22 cellular contexts compared by ENCODE assay signal in the genomic region with DNA sequence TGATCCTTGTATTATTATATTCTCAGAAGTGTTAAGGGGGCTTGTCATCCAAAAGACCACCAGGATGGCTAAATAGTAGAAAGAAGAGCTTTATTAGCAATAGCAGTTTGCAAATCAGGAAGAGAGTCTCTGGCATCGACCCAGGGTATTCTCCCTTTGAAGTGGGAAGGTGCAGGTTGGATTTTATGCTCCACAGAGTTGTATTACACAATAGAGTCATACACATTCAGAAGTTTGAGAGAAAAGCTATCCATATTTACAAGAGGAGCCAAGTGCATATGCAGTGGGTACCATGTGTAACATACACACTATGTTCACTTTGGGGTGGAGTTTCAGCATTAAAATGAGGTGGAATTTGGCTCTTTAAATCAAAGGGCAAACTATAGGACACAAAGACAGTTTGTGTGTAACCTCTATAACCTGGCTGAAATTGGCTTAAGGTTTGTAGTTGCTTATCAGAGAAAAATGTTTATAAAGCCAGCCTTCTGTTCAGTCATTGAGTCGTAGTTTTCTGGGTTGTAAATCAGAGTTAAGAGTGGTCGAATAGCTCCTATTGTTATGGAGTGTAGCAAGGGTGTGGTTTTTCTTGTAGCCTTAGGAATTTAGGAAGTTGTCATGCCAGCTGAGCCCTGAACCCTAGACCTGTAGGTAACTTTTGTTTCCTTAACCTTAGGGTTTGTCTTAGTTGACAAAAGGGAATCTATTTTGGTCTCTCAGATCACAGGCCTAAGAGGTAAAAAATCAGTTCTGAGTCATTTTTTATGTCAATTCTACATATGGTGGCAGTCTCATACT.
DNase-seq lines count a peak whose midpoint lies in the region; ATAC-seq, FAIRE-seq and TF ChIP-seq lines count a peak whose summit lies in the region.
"Had no signal": no experiment of that assay in that cellular context is flagged by ENCODE, and none has a peak within 500 bp of the region (broad histone marks: within the 10 kb centered on the region; RNA-seq: fewer than 3 reads in every experiment).

No MANE protein-coding gene starts in this region.

- DNase-seq in left ventricle myocardium inferior, result no peak
- no peak for DNase-seq in Right ventricle myocardium superior
- peak; percentile 13 for DNase-seq in bronchial epithelial cell (ENCODE audit: low read depth)
- no peak for DNase-seq in keratinocyte (ENCODE audit: low read depth, low spot score)
- DNase-seq in activated CD4-positive, alpha-beta T cell treated with anti-CD3 and anti-CD28 coated beads, Interleukin-2, amount 10 ng/mL, durations not matched to agents 7 days and 5 days, result no peak
- DNase-seq in NCI-H1092 treated with DMSO at 0.1 percent for 48 hours (lab: John Stamatoyannopoulos, UW), result no peak
- DNase-seq: activated CD4-positive, alpha-beta T cell treated with anti-CD3 and anti-CD28 coated beads, Interleukin-2, amount 50 U/mL, for 48 hours; activated gamma-delta T cell treated with Interleukin-2 at 50 U/mL for 16 hours; Calu3; caudate nucleus; Karpas-422; NCI-H1417; psoas muscle; SHP77 treated with DMSO at 0.1 percent for 48 hours; upper lobe of right lung had no signal

- H3K9me1 ChIP-seq in keratinocyte (ENCODE audit: control insufficient read depth, extremely low read depth, insufficient read depth, low read length), result no peaks in the 10 kb centered on the region

- H2AFZ ChIP-seq in keratinocyte (ENCODE audit: control insufficient read depth, low read length), result no peak overlapping the region

- no peaks in the 10 kb centered on the region for H3K9me3 ChIP-seq in left ventricle myocardium inferior (replicated peaks)
- no peaks in the 10 kb centered on the region for H3K9me3 ChIP-seq in keratinocyte (ENCODE audit: control insufficient read depth, low read depth, low read length)
- H3K9me3 ChIP-seq: BLaER1, psoas muscle, upper lobe of right lung had no signal

- POLR2A ChIA-PET in activated CD4-positive, alpha-beta T cell treated with anti-CD3 and anti-CD28 coated beads, Interleukin-2, amount 10 ng/mL, durations not matched to agents 7 days and 5 days (lab: Charles Lee), result no interaction called here

- peak overlapping the region; percentile 31 for H3K27ac ChIP-seq in left ventricle myocardium inferior (replicated peaks)
- no peak overlapping the region for H3K27ac ChIP-seq in keratinocyte (ENCODE audit: control insufficient read depth, insufficient read depth, low read length)
- H3K27ac ChIP-seq: BLaER1, psoas muscle, skin epidermis, upper lobe of right lung had no signal

- TF ChIP-seq CTCF in left ventricle myocardium inferior (IDR thresholded peaks at IDR 0.05; ENCODE audit: borderline replicate concordance), result no peak
- TF ChIP-seq CTCF in bronchial epithelial cell (IDR thresholded peaks at IDR 0.05; ENCODE audit: insufficient read depth, low read length, severe bottlenecking), result no peak
- TF ChIP-seq CTCF in keratinocyte (optimal IDR thresholded peaks at IDR 0.05 in 1 of 3, IDR thresholded peaks at IDR 0.05 in 1 of 3, conservative IDR thresholded peaks at IDR 0.05 in 1 of 3; ENCODE audit: extremely low read depth in 1 of 3, insufficient read depth in 2 of 3, low read length in 3 of 3), result no peak

- ATAC-seq in Right ventricle myocardium superior (ENCODE audit: poor library complexity) (no peak), HG03354 (IDR thresholded peaks at IDR 0.05; ENCODE audit: poor library complexity, severe bottlenecking, unreplicated experiment) (no peak), HG02981 (IDR thresholded peaks at IDR 0.05; ENCODE audit: unreplicated experiment) (no peak)
- ATAC-seq: psoas muscle, upper lobe of right lung had no signal

- H3K27ac Mint-ChIP-seq in activated CD4-positive, alpha-beta T cell treated with anti-CD3 and anti-CD28 coated beads, Interleukin-2, amount 10 ng/mL, durations not matched to agents 7 days and 5 days, result no peak overlapping the region
- H3K27ac Mint-ChIP-seq: T-helper 1 cell treated with Interleukin-12 subunit alpha and Interleukin-12 subunit beta and Interleukin-4 antibody, amounts not matched to agents 30 μg/mL and 1 μg/mL, for 36 hours had no signal

- peaks cover 1% of the 10 kb centered on the region for H3K27me3 Mint-ChIP-seq in activated CD4-positive, alpha-beta T cell treated with anti-CD3 and anti-CD28 coated beads, Interleukin-2, amount 10 ng/mL, durations not matched to agents 7 days and 5 days

- no peaks in the 10 kb centered on the region for H3K4me1 ChIP-seq in left ventricle myocardium inferior
- peaks cover 8% of the 10 kb centered on the region for H3K4me1 ChIP-seq in keratinocyte (ENCODE audit: control insufficient read depth, extremely low read depth, insufficient read depth, low read length)
- H3K4me1 ChIP-seq: psoas muscle, upper lobe of right lung had no signal

- H3K27me3 ChIP-seq in left ventricle myocardium inferior (ENCODE audit: low read depth) (no peaks in the 10 kb centered on the region), bronchial epithelial cell (ENCODE audit: control insufficient read depth, insufficient read depth, low read length) (no peaks in the 10 kb centered on the region), keratinocyte (ENCODE audit: control insufficient read depth, extremely low read depth, insufficient read depth, low read length) (no peaks in the 10 kb centered on the region)
- H3K27me3 ChIP-seq: BLaER1, upper lobe of right lung had no signal

- FAIRE-seq in bronchial epithelial cell (lab: Jason Lieb, UNC) (no peak), keratinocyte (lab: Jason Lieb, UNC) (peak; percentile 66)
- FAIRE-seq: A204.1, islet of Langerhans had no signal

- no peak overlapping the region for H3K9ac ChIP-seq in keratinocyte (ENCODE audit: control insufficient read depth, extremely low read depth, insufficient read depth, low read length)
- H3K9ac ChIP-seq: BLaER1 had no signal

- H3K4me3 ChIP-seq in left ventricle myocardium inferior (no peak overlapping the region), bronchial epithelial cell (ENCODE audit: low read depth, low read length) (no peak overlapping the region), keratinocyte (ENCODE audit: control insufficient read depth in 2 of 3, extremely low read depth in 1 of 3, insufficient read depth in 2 of 3, low read depth in 1 of 3, low read length in 3 of 3) (no peak overlapping the region)
- H3K4me3 ChIP-seq: BLaER1, psoas muscle, skin epidermis, upper lobe of right lung had no signal

- H4K20me1 ChIP-seq in keratinocyte (ENCODE audit: control insufficient read depth, extremely low read depth, insufficient read depth, low read length), result no peaks in the 10 kb centered on the region
- H4K20me1 ChIP-seq: BLaER1 had no signal

- intact Hi-C loops in left ventricle myocardium inferior (cut with micrococcal nuclease), result no loop called here
- intact Hi-C loops in Right ventricle myocardium superior (cut with DNase I), result no loop called here

- H3K79me2 ChIP-seq in keratinocyte (ENCODE audit: control insufficient read depth, insufficient read depth, low read length), result no peaks in the 10 kb centered on the region

- no peaks in the 10 kb centered on the region for H3K9me3 Mint-ChIP-seq in activated CD4-positive, alpha-beta T cell treated with anti-CD3 and anti-CD28 coated beads, Interleukin-2, amount 10 ng/mL, durations not matched to agents 7 days and 5 days
- H3K9me3 Mint-ChIP-seq: T-helper 1 cell treated with Interleukin-12 subunit alpha and Interleukin-12 subunit beta and Interleukin-4 antibody, amounts not matched to agents 30 μg/mL and 1 μg/mL, for 36 hours had no signal

- dilution Hi-C loops in keratinocyte (cut with MboI; ENCODE audit: extremely low pct_ligation_motif_present, low sequenced_read_pairs), result no loop called here

- H3K4me3 Mint-ChIP-seq in activated CD4-positive, alpha-beta T cell treated with anti-CD3 and anti-CD28 coated beads, Interleukin-2, amount 10 ng/mL, durations not matched to agents 7 days and 5 days, result no peak overlapping the region
- H3K4me3 Mint-ChIP-seq: T-helper 1 cell treated with Interleukin-12 subunit alpha and Interleukin-12 subunit beta and Interleukin-4 antibody, amounts not matched to agents 30 μg/mL and 1 μg/mL, for 36 hours had no signal

- H3K36me3 ChIP-seq in left ventricle myocardium inferior, result no peaks in the 10 kb centered on the region
- no peaks in the 10 kb centered on the region for H3K36me3 ChIP-seq in bronchial epithelial cell (ENCODE audit: control insufficient read depth, insufficient read depth, low read length)
- no peaks in the 10 kb centered on the region for H3K36me3 ChIP-seq in keratinocyte (ENCODE audit: control insufficient read depth in 2 of 2, extremely low read depth in 1 of 2, insufficient read depth in 2 of 2, low read length in 2 of 2)
- H3K36me3 ChIP-seq: BLaER1, upper lobe of right lung had no signal

- peaks cover 5% of the 10 kb centered on the region for H3K4me1 Mint-ChIP-seq in activated CD4-positive, alpha-beta T cell treated with anti-CD3 and anti-CD28 coated beads, Interleukin-2, amount 10 ng/mL, durations not matched to agents 7 days and 5 days

- CTCF ChIA-PET in activated CD4-positive, alpha-beta T cell treated with anti-CD3 and anti-CD28 coated beads, Interleukin-2, amount 10 ng/mL, durations not matched to agents 7 days and 5 days (lab: Charles Lee), result interaction anchor here (1.0 to 1.5 kb wide), 2 partner anchors 11 to 117 kb away, joined by 3 read pairs; no protein-coding TSS in a partner anchor

- H3K4me2 ChIP-seq in keratinocyte (ENCODE audit: control insufficient read depth, extremely low read depth, insufficient read depth, low read depth, low read length), result no peak overlapping the region
- H3K4me2 ChIP-seq: BLaER1 had no signal

- H3K36me3 Mint-ChIP-seq in activated CD4-positive, alpha-beta T cell treated with anti-CD3 and anti-CD28 coated beads, Interleukin-2, amount 10 ng/mL, durations not matched to agents 7 days and 5 days (ENCODE audit: low read depth), result no peaks in the 10 kb centered on the region
